Comparison of ENCODE assay signal across 21 cellular contexts in the genomic region with DNA sequence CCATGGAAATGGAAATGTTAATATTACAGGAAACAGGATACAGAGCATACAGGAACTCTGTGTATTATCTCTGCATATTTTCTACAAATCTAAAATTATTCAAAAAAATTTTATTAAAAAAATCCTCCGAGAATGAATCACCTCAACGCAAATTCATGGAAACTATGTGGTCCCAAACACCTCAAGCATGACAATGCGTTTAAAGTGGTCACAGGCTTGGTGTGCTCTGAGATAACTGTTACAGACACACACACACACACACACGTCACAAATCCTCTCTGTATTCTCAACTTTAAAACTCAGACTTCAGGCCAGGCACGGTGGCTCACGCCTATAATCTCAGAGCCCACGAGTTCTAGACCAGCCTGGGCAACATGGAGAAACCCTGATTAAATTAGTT. TPM values are rescaled to one million over a fixed set of nuclear protein-coding genes. Genes with fewer than 3 reads are reported as not detected.
A peak's percentile ranks its signal among the peaks of the same experiment; 100 is the strongest.
DNase-seq lines count a peak whose midpoint lies in the region; ATAC-seq and TF ChIP-seq lines count a peak whose summit lies in the region.
"Had no signal": no experiment of that assay in that cellular context is flagged by ENCODE, and none has a peak within 500 bp of the region (broad histone marks: within the 10 kb centered on the region; RNA-seq: fewer than 3 reads in every experiment).

No MANE protein-coding gene starts in this region.

- no peaks in the 10 kb centered on the region for H3K9me3 Mint-ChIP-seq in CD8-positive, alpha-beta memory T cell
- H3K9me3 Mint-ChIP-seq in activated T-helper 17 cell treated with anti-CD3 and anti-CD28 coated beads, Interleukin-2, amount 50 U/mL, for 72 hours: peaks cover 15% of the 10 kb centered on the region
- no peaks in the 10 kb centered on the region for H3K9me3 Mint-ChIP-seq in endodermal cell
- peaks cover 7% of the 10 kb centered on the region for H3K9me3 Mint-ChIP-seq in stimulated activated effector memory CD8-positive, alpha-beta T cell treated with anti-CD3 and anti-CD28 coated beads, Interleukin-12 subunit alpha, Interleukin-12 subunit beta, amount 100 ng/mL, for 72 hours
- no peaks in the 10 kb centered on the region for H3K9me3 Mint-ChIP-seq in CD4-positive, alpha-beta T cell
- H3K9me3 Mint-ChIP-seq: H9 had no signal

- no peak for ATAC-seq in activated T-helper 17 cell treated with anti-CD3 and anti-CD28 coated beads, Interleukin-2, amount 50 U/mL, for 72 hours (replicated peaks)
- ATAC-seq in stimulated activated effector memory CD8-positive, alpha-beta T cell treated with anti-CD3 and anti-CD28 coated beads, Interleukin-12 subunit alpha, Interleukin-12 subunit beta, amount 100 ng/mL, for 72 hours: peak; percentile 63
- no peak for ATAC-seq in HG02840 (IDR thresholded peaks at IDR 0.05; ENCODE audit: low FRiP score, unreplicated experiment)
- no peak for ATAC-seq in CD4-positive, alpha-beta T cell (ENCODE audit: poor library complexity)

- no peak overlapping the region for H3K4me3 ChIP-seq in CD8-positive, alpha-beta memory T cell (ENCODE audit: low read length)
- H3K4me3 ChIP-seq in endodermal cell (ENCODE audit: low read length): no peak overlapping the region
- H3K4me3 ChIP-seq: SK-N-MC had no signal

- peak in 1 of 5 donors; percentile 2 for DNase-seq in CD8-positive, alpha-beta memory T cell
- no peak for DNase-seq in endodermal cell
- no peak for DNase-seq in stimulated activated effector memory CD8-positive, alpha-beta T cell treated with anti-CD3 and anti-CD28 coated beads, Interleukin-12 subunit alpha, Interleukin-12 subunit beta, amount 100 ng/mL, for 72 hours (ENCODE audit: low spot score in 2 of 2)
- no peak for DNase-seq in cerebellar nuclear complex (lab: John Stamatoyannopoulos, UW)
- DNase-seq in CD4-positive, alpha-beta T cell: no peak
- no peak for DNase-seq in AML-193 (lab: John Stamatoyannopoulos, UW)
- DNase-seq: COR-L47, H9, Karpas-422, NCI-H1092, NCI-H1436, NCI-H187, NCI-H446, NCI-H524 treated with DMSO at 0.1 percent for 48 hours, NCI-H774, SIG-M5 had no signal

- peak overlapping the region in 2 of 7 donors; percentile 13 to 24 for H3K4me3 Mint-ChIP-seq in CD8-positive, alpha-beta memory T cell
- peak overlapping the region; percentile 84 for H3K4me3 Mint-ChIP-seq in activated T-helper 17 cell treated with anti-CD3 and anti-CD28 coated beads, Interleukin-2, amount 50 U/mL, for 72 hours
- no peak overlapping the region for H3K4me3 Mint-ChIP-seq in endodermal cell
- peak overlapping the region; percentile 41 for H3K4me3 Mint-ChIP-seq in stimulated activated effector memory CD8-positive, alpha-beta T cell treated with anti-CD3 and anti-CD28 coated beads, Interleukin-12 subunit alpha, Interleukin-12 subunit beta, amount 100 ng/mL, for 72 hours
- no peak overlapping the region for H3K4me3 Mint-ChIP-seq in CD4-positive, alpha-beta T cell
- H3K4me3 Mint-ChIP-seq: B cell, H9 had no signal

- H3K27me3 Mint-ChIP-seq in CD8-positive, alpha-beta memory T cell: no peaks in the 10 kb centered on the region
- H3K27me3 Mint-ChIP-seq in activated T-helper 17 cell treated with anti-CD3 and anti-CD28 coated beads, Interleukin-2, amount 50 U/mL, for 72 hours: no peaks in the 10 kb centered on the region
- no peaks in the 10 kb centered on the region for H3K27me3 Mint-ChIP-seq in endodermal cell (ENCODE audit: insufficient read depth)
- H3K27me3 Mint-ChIP-seq in CD4-positive, alpha-beta T cell: no peaks in the 10 kb centered on the region

- CTCF ChIA-PET in CD8-positive, alpha-beta memory T cell (lab: Charles Lee): no interaction called here
- CTCF ChIA-PET in CD4-positive, alpha-beta T cell (lab: Charles Lee): no interaction called here

- no peaks in the 10 kb centered on the region for H3K9me3 ChIP-seq in CD8-positive, alpha-beta memory T cell (ENCODE audit: low read length)
- no peaks in the 10 kb centered on the region for H3K9me3 ChIP-seq in endodermal cell (ENCODE audit: control insufficient read depth, low read length)
- H3K9me3 ChIP-seq in CD4-positive, alpha-beta T cell (ENCODE audit: control insufficient read depth, low read length): no peaks in the 10 kb centered on the region

- H3K9ac ChIP-seq in endodermal cell (ENCODE audit: extremely low read depth, low read length, poor library complexity, severe bottlenecking): no peak overlapping the region

- H3K4me1 ChIP-seq in CD8-positive, alpha-beta memory T cell (ENCODE audit: insufficient read depth, low read length): peaks cover 7% of the 10 kb centered on the region
- H3K4me1 ChIP-seq in endodermal cell (ENCODE audit: control insufficient read depth, insufficient read depth, low read length): peaks cover 3% of the 10 kb centered on the region

- no peak for TF ChIP-seq CTCF in endodermal cell (conservative IDR thresholded peaks at IDR 0.05)
- no peak for TF ChIP-seq CTCF in CD4-positive, alpha-beta T cell (IDR thresholded peaks at IDR 0.05)

- no peak overlapping the region for H3K27ac ChIP-seq in CD8-positive, alpha-beta memory T cell (ENCODE audit: low read depth, low read length)
- H3K27ac ChIP-seq in endodermal cell (ENCODE audit: low read depth, low read length): no peak overlapping the region
- H3K27ac ChIP-seq in CD4-positive, alpha-beta T cell (ENCODE audit: low read depth, low read length): no peak overlapping the region
- H3K27ac ChIP-seq: HL-60, SK-N-MC had no signal

- peak overlapping the region in 7 of 8 donors; percentile 4 to 94 (median 85) for H3K27ac Mint-ChIP-seq in CD8-positive, alpha-beta memory T cell
- peak overlapping the region; percentile 46 for H3K27ac Mint-ChIP-seq in activated T-helper 17 cell treated with anti-CD3 and anti-CD28 coated beads, Interleukin-2, amount 50 U/mL, for 72 hours
- peak overlapping the region; percentile 31 for H3K27ac Mint-ChIP-seq in endodermal cell
- H3K27ac Mint-ChIP-seq in stimulated activated effector memory CD8-positive, alpha-beta T cell treated with anti-CD3 and anti-CD28 coated beads, Interleukin-12 subunit alpha, Interleukin-12 subunit beta, amount 100 ng/mL, for 72 hours: peak overlapping the region; percentile 99
- H3K27ac Mint-ChIP-seq in CD4-positive, alpha-beta T cell: no peak overlapping the region
- H3K27ac Mint-ChIP-seq: B cell, H9 had no signal

- POLR2A ChIA-PET in CD8-positive, alpha-beta memory T cell (lab: Charles Lee): no interaction called here
- POLR2A ChIA-PET in CD4-positive, alpha-beta T cell (lab: Charles Lee): no interaction called here

- WGBS in endodermal cell (ENCODE audit: insufficient coverage in 1 of 2, insufficient read length in 1 of 2), 2 experiments: 80 to 81% methylated on average over 6 to 7 of the region's 7 CpGs

- no peaks in the 10 kb centered on the region for H3K27me3 ChIP-seq in CD8-positive, alpha-beta memory T cell (ENCODE audit: insufficient read depth, low read length, poor library complexity, severe bottlenecking)
- no peaks in the 10 kb centered on the region for H3K27me3 ChIP-seq in endodermal cell (ENCODE audit: control insufficient read depth, insufficient read depth, low read length, poor library complexity, severe bottlenecking)
- H3K27me3 ChIP-seq in CD4-positive, alpha-beta T cell (ENCODE audit: control insufficient read depth, insufficient read depth, low read length): no peaks in the 10 kb centered on the region

- no peaks in the 10 kb centered on the region for H3K36me3 ChIP-seq in CD8-positive, alpha-beta memory T cell (ENCODE audit: insufficient read depth, low read length)
- H3K36me3 ChIP-seq in endodermal cell (ENCODE audit: control insufficient read depth, insufficient read depth, low read length): no peaks in the 10 kb centered on the region

- H3K4me1 Mint-ChIP-seq in CD8-positive, alpha-beta memory T cell: peaks cover 40 to 59% (median 55%) of the 10 kb centered on the region in 3 donors
- H3K4me1 Mint-ChIP-seq in activated T-helper 17 cell treated with anti-CD3 and anti-CD28 coated beads, Interleukin-2, amount 50 U/mL, for 72 hours: peaks cover 46% of the 10 kb centered on the region
- H3K4me1 Mint-ChIP-seq in endodermal cell: peaks cover 27% of the 10 kb centered on the region
- H3K4me1 Mint-ChIP-seq in stimulated activated effector memory CD8-positive, alpha-beta T cell treated with anti-CD3 and anti-CD28 coated beads, Interleukin-12 subunit alpha, Interleukin-12 subunit beta, amount 100 ng/mL, for 72 hours: peaks cover 47% of the 10 kb centered on the region
- H3K4me1 Mint-ChIP-seq in CD4-positive, alpha-beta T cell (ENCODE audit: low read depth): peaks cover 50% of the 10 kb centered on the region
- H3K4me1 Mint-ChIP-seq: B cell had no signal

- intact Hi-C loops in CD4-positive, alpha-beta T cell (cut with DNase I, micrococcal nuclease): no loop called here

- H3K36me3 Mint-ChIP-seq in CD8-positive, alpha-beta memory T cell: peaks cover 4 to 18% (median 14%) of the 10 kb centered on the region in 3 donors
- H3K36me3 Mint-ChIP-seq in activated T-helper 17 cell treated with anti-CD3 and anti-CD28 coated beads, Interleukin-2, amount 50 U/mL, for 72 hours (ENCODE audit: low read depth): no peaks in the 10 kb centered on the region
- peaks cover 18% of the 10 kb centered on the region for H3K36me3 Mint-ChIP-seq in endodermal cell (ENCODE audit: low read depth)
- H3K36me3 Mint-ChIP-seq in stimulated activated effector memory CD8-positive, alpha-beta T cell treated with anti-CD3 and anti-CD28 coated beads, Interleukin-12 subunit alpha, Interleukin-12 subunit beta, amount 100 ng/mL, for 72 hours: peaks cover 5% of the 10 kb centered on the region
- H3K36me3 Mint-ChIP-seq in CD4-positive, alpha-beta T cell (ENCODE audit: low read depth): peaks cover 18% of the 10 kb centered on the region

RNA-seq across cellular contexts. Expression of a gene that starts 45.3 kb away (rescaled TPM):
- total RNA-seq in CD8-positive, alpha-beta memory T cell: 1 to 10 TPM; 4.6 to 4.9 TPM
- polyA plus RNA-seq in CD8-positive, alpha-beta memory T cell: 6.4 TPM
- 10 to 100 TPM in 1 of 2 donors, 1 to 10 TPM in 1; 9.0 to 10.9 TPM for total RNA-seq in activated T-helper 17 cell treated with anti-CD3 and anti-CD28 coated beads, Interleukin-2, amount 50 U/mL, for 72 hours
- 10 to 100 TPM; 12.0 to 12.5 TPM for total RNA-seq in endodermal cell
- 14.5 TPM for polyA plus RNA-seq in endodermal cell (2013, experiment 1 of 2)
- 16.1 TPM for polyA plus RNA-seq in endodermal cell (2013, experiment 2 of 2)
- total RNA-seq in CD4-positive, alpha-beta T cell: 1 to 10 TPM; 6.1 to 7.6 TPM

Comparison
In these comparisons a context has a peak if more than half of its experiments do, and no peak if none do; other contexts are left out.
1. H3K4me3 Mint-ChIP-seq: peak in activated T-helper 17 cell treated with anti-CD3 and anti-CD28 coated beads, Interleukin-2, amount 50 U/mL, for 72 hours (single experiment) and stimulated activated effector memory CD8-positive, alpha-beta T cell treated with anti-CD3 and anti-CD28 coated beads, Interleukin-12 subunit alpha, Interleukin-12 subunit beta, amount 100 ng/mL, for 72 hours (single experiment); none in endodermal cell (single experiment) and CD4-positive, alpha-beta T cell (single experiment).